In the genomic region with DNA sequence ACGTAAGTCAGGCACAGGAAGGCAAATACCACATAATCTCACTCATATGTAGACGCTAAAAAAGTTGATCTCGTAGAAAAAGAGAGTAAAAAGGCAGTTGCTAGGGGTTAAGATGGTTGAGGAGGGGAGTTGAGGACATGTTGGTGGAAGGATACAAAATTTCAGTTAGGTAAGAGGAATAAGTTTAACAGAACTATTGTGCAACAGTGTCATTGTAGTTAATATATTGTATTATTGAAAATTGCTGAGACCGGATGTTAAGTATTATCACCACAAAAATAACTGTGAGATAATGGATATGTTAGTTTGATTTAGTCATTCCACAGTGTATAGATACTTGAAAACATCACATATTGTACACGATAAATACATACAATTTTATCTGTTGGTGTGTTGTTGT, we compare ENCODE assay signal across 3 cellular contexts.
TF ChIP-seq lines count a peak whose summit lies in the region.

No MANE protein-coding gene starts in this region.

TF ChIP-seq in HepG2, 621 proteins besides CTCF, POLR2A, EP300 and RAD21:
- TF ChIP-seq KDM3A (CRISPR knock-in tag; IDR thresholded peaks at IDR 0.05; ENCODE audit: low read depth) (no peak), CEBPB (IDR thresholded peaks at IDR 0.05; ENCODE audit: borderline replicate concordance, low read depth, low read length) (peak; percentile 44; the same call in 1 of the 2 replicates)

TF ChIP-seq in IMR-90, 13 proteins besides CTCF, POLR2A, EP300 and RAD21:
- TF ChIP-seq NFE2L2 (IDR thresholded peaks at IDR 0.05; ENCODE audit: low read depth, low read length), result no peak
- peak; percentile 63 for TF ChIP-seq CEBPB (IDR thresholded peaks at IDR 0.05; ENCODE audit: low read depth, low read length)

TF ChIP-seq in K562, 482 proteins besides CTCF, POLR2A, EP300 and RAD21:
- TF ChIP-seq, protein P1, sequence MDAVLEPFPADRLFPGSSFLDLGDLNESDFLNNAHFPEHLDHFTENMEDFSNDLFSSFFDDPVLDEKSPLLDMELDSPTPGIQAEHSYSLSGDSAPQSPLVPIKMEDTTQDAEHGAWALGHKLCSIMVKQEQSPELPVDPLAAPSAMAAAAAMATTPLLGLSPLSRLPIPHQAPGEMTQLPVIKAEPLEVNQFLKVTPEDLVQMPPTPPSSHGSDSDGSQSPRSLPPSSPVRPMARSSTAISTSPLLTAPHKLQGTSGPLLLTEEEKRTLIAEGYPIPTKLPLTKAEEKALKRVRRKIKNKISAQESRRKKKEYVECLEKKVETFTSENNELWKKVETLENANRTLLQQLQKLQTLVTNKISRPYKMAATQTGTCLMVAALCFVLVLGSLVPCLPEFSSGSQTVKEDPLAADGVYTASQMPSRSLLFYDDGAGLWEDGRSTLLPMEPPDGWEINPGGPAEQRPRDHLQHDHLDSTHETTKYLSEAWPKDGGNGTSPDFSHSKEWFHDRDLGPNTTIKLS (IDR thresholded peaks at IDR 0.05; ENCODE audit: borderline replicate concordance, low read depth), result no peak
- no peak for TF ChIP-seq CEBPG (CRISPR knock-in tag; IDR thresholded peaks at IDR 0.05)
- TF ChIP-seq CEBPG (tag; conservative IDR thresholded peaks at IDR 0.05 in 1 of 2, IDR thresholded peaks at IDR 0.05 in 1 of 2), result peak in 1 of 2 experiments; percentile 65; a peak in 1 of 4 replicates
- TF ChIP-seq HNRNPUL1 (IDR thresholded peaks at IDR 0.05; ENCODE audit: low read length), result no peak
- TF ChIP-seq CEBPB (tag; IDR thresholded peaks at IDR 0.05), result peak; percentile 56
TF ChIP-seq in K562: peak in this region for 2.
